In the genomic region with DNA sequence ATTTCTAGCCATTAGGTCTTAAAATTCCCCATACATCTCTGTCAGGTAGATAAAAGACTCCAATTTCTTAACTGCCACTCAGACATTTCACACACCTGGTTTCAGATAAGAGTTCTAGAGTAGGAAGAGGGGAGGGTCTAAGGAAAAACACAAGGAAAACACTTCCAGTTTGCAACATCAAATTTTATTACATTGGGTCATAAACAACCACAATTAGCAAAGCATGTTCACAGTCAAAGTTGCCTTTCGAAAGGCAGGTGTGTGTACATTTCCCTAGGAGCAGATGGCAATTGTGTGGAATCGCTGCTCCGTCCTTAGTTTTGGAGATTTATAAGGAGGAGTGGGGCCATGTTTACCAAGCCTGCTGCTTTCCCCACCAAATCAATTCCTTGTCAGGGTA, we compare ENCODE assay signal across 30 cellular contexts.
"Had no signal": no experiment of that assay in that cellular context is flagged by ENCODE, and none has a peak within 500 bp of the region (broad histone marks: within the 10 kb centered on the region; RNA-seq: fewer than 3 reads in every experiment).

No MANE protein-coding gene starts in this region.

- FAIRE-seq: keratinocyte, small intestine had no signal

- H3K27me3 ChIP-seq: ascending aorta, cardiac muscle cell, gastrocnemius medialis, hepatocyte, neural progenitor cell, sigmoid colon, upper lobe of right lung had no signal

- H3K27ac Mint-ChIP-seq: activated CD4-positive, alpha-beta memory T cell treated with anti-CD3 and anti-CD28 coated beads, Interleukin-2, amount 10 ng/mL, durations not matched to agents 7 days and 5 days; activated CD4-positive, alpha-beta T cell treated with anti-CD3 and anti-CD28 coated beads, Interleukin-2, amount 10 ng/mL, durations not matched to agents 7 days and 5 days; activated T-cell treated with anti-CD3 and anti-CD28 coated beads, Interleukin-2, amount 50 U/mL, for 24 hours; brain; effector memory CD8-positive, alpha-beta T cell; mesothelial cell of epicardium; neural progenitor cell; stimulated activated effector memory CD8-positive, alpha-beta T cell treated with anti-CD3 and anti-CD28 coated beads, Interleukin-12 subunit alpha, Interleukin-12 subunit beta, amount 100 ng/mL, for 72 hours; stimulated activated naive CD8-positive, alpha-beta T cell treated with anti-CD3 and anti-CD28 coated beads, Interleukin-15, amount 100 ng/mL, for 72 hours; WTC11 had no signal

- H3K79me2 ChIP-seq: hepatocyte, parathyroid adenoma had no signal

- DNase-seq: activated CD4-positive, alpha-beta memory T cell treated with anti-CD3 and anti-CD28 coated beads, Interleukin-2, amount 10 ng/mL, durations not matched to agents 7 days and 5 days; activated CD4-positive, alpha-beta T cell treated with anti-CD3 and anti-CD28 coated beads for 1 hour; activated CD4-positive, alpha-beta T cell treated with anti-CD3 and anti-CD28 coated beads, Interleukin-2, amount 10 ng/mL, durations not matched to agents 7 days and 5 days; activated CD8-positive, alpha-beta memory T cell treated with anti-CD3 and anti-CD28 coated beads, Interleukin-2, amount 50 U/mL, for 48 hours; activated gamma-delta T cell; activated naive CD4-positive, alpha-beta T cell treated with anti-CD3 and anti-CD28 coated beads, Interleukin-2, amount 10 ng/mL, durations not matched to agents 7 days and 5 days; activated naive CD8-positive, alpha-beta T cell treated with anti-CD3 and anti-CD28 coated beads, Interleukin-2, amount 10 ng/mL, durations not matched to agents 7 days and 5 days; activated T-cell treated with anti-CD3 and anti-CD28 coated beads, Interleukin-2, amount 50 U/mL, for 24 hours; effector memory CD8-positive, alpha-beta T cell; erythroblast; gastrocnemius medialis; occipital lobe; psoas muscle; sigmoid colon; small intestine; stimulated activated CD4-positive, alpha-beta T cell treated with anti-CD3 and anti-CD28 coated beads, Interleukin-4, amount 100 ng/mL, for 24 hours; stimulated activated naive CD8-positive, alpha-beta T cell treated with anti-CD3 and anti-CD28 coated beads, Interleukin-15, amount 100 ng/mL, for 72 hours; substantia nigra; upper lobe of right lung had no signal

- H2AFZ ChIP-seq: hepatocyte, neural progenitor cell, parathyroid adenoma had no signal

- H3K9me3 ChIP-seq: gastrocnemius medialis, psoas muscle, upper lobe of right lung had no signal

- H3K36me3 ChIP-seq: ascending aorta, cardiac muscle cell, gastrocnemius medialis, neural progenitor cell, sigmoid colon, upper lobe of right lung had no signal

- H3K9ac ChIP-seq: neural progenitor cell, parathyroid adenoma had no signal

- H3K36me3 Mint-ChIP-seq: activated naive CD4-positive, alpha-beta T cell treated with anti-CD3 and anti-CD28 coated beads, Interleukin-2, amount 10 ng/mL, durations not matched to agents 7 days and 5 days; activated naive CD8-positive, alpha-beta T cell treated with anti-CD3 and anti-CD28 coated beads, Interleukin-2, amount 10 ng/mL, durations not matched to agents 7 days and 5 days; brain; neural progenitor cell; stimulated activated effector memory CD8-positive, alpha-beta T cell treated with anti-CD3 and anti-CD28 coated beads, Interleukin-12 subunit alpha, Interleukin-12 subunit beta, amount 100 ng/mL, for 72 hours; WTC11 had no signal

- H3K9me3 Mint-ChIP-seq: activated CD4-positive, alpha-beta memory T cell treated with anti-CD3 and anti-CD28 coated beads, Interleukin-2, amount 10 ng/mL, durations not matched to agents 7 days and 5 days; activated CD4-positive, alpha-beta T cell treated with anti-CD3 and anti-CD28 coated beads, Interleukin-2, amount 10 ng/mL, durations not matched to agents 7 days and 5 days had no signal

- H3K4me1 Mint-ChIP-seq: activated CD4-positive, alpha-beta memory T cell treated with anti-CD3 and anti-CD28 coated beads, Interleukin-2, amount 10 ng/mL, durations not matched to agents 7 days and 5 days; activated CD4-positive, alpha-beta T cell treated with anti-CD3 and anti-CD28 coated beads, Interleukin-2, amount 10 ng/mL, durations not matched to agents 7 days and 5 days; activated naive CD8-positive, alpha-beta T cell treated with anti-CD3 and anti-CD28 coated beads, Interleukin-2, amount 10 ng/mL, durations not matched to agents 7 days and 5 days; brain; neural progenitor cell; stimulated activated effector memory CD8-positive, alpha-beta T cell treated with anti-CD3 and anti-CD28 coated beads, Interleukin-12 subunit alpha, Interleukin-12 subunit beta, amount 100 ng/mL, for 72 hours; stimulated activated naive CD8-positive, alpha-beta T cell treated with anti-CD3 and anti-CD28 coated beads, Interleukin-15, amount 100 ng/mL, for 72 hours had no signal

- H3K27me3 Mint-ChIP-seq: activated CD4-positive, alpha-beta memory T cell treated with anti-CD3 and anti-CD28 coated beads, Interleukin-2, amount 10 ng/mL, durations not matched to agents 7 days and 5 days; activated CD4-positive, alpha-beta T cell treated with anti-CD3 and anti-CD28 coated beads, Interleukin-2, amount 10 ng/mL, durations not matched to agents 7 days and 5 days; activated naive CD4-positive, alpha-beta T cell treated with anti-CD3 and anti-CD28 coated beads, Interleukin-2, amount 10 ng/mL, durations not matched to agents 7 days and 5 days; activated T-cell treated with anti-CD3 and anti-CD28 coated beads, Interleukin-2, amount 50 U/mL, for 24 hours; stimulated activated naive CD8-positive, alpha-beta T cell treated with anti-CD3 and anti-CD28 coated beads, Interleukin-15, amount 100 ng/mL, for 72 hours had no signal

- H3K4me3 ChIP-seq: ascending aorta, cardiac muscle cell, coronary artery, gastrocnemius medialis, hepatocyte, neural progenitor cell, psoas muscle, sigmoid colon, upper lobe of right lung had no signal

- H3K4me1 ChIP-seq: ascending aorta, gastrocnemius medialis, neural progenitor cell, parathyroid adenoma, psoas muscle, sigmoid colon, upper lobe of right lung had no signal

- H3K27ac ChIP-seq: ascending aorta, cardiac muscle cell, coronary artery, gastrocnemius medialis, hepatocyte, neural progenitor cell, parathyroid adenoma, psoas muscle, sigmoid colon, upper lobe of right lung had no signal

- H3K4me2 ChIP-seq: hepatocyte, neural progenitor cell had no signal

- H3K4me3 Mint-ChIP-seq: activated CD4-positive, alpha-beta memory T cell treated with anti-CD3 and anti-CD28 coated beads, Interleukin-2, amount 10 ng/mL, durations not matched to agents 7 days and 5 days; activated CD4-positive, alpha-beta T cell treated with anti-CD3 and anti-CD28 coated beads, Interleukin-2, amount 10 ng/mL, durations not matched to agents 7 days and 5 days; activated naive CD4-positive, alpha-beta T cell treated with anti-CD3 and anti-CD28 coated beads, Interleukin-2, amount 10 ng/mL, durations not matched to agents 7 days and 5 days; activated naive CD8-positive, alpha-beta T cell treated with anti-CD3 and anti-CD28 coated beads, Interleukin-2, amount 10 ng/mL, durations not matched to agents 7 days and 5 days; activated T-cell treated with anti-CD3 and anti-CD28 coated beads, Interleukin-2, amount 50 U/mL, for 24 hours; brain; effector memory CD8-positive, alpha-beta T cell; mesothelial cell of epicardium; neural progenitor cell; stimulated activated effector memory CD8-positive, alpha-beta T cell treated with anti-CD3 and anti-CD28 coated beads, Interleukin-12 subunit alpha, Interleukin-12 subunit beta, amount 100 ng/mL, for 72 hours; stimulated activated naive CD8-positive, alpha-beta T cell treated with anti-CD3 and anti-CD28 coated beads, Interleukin-15, amount 100 ng/mL, for 72 hours; WTC11 had no signal
